In the genomic region with DNA sequence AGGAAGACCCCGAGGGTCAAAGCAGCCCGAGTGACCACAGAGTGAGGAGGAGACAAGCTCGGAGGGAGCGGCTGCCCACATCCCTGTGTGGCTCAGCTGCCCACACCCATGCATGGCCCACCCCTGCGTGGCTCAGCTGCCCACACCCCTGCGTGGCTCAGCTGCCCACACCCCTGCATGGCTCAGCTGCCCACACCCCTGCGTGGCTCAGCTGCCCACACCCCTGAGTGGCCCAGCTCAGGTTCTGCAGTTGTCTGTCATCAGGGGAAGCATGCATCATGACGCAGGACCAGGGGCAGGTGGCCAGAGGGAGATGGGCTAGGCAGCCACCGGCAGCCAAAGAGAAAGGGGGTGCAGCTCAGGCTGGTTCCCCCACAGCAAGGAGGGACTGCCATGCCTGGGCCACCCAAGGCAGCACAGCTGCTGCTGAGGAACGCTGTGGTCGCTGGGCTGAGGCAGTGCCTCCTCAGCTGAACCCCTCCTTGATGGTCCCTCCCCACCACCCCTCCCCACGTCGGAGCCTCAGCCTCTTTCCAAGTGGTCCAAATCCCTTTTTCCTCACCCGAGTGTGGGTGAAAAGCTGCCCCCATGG, we compare ENCODE assay signal across 23 cellular contexts. TPM values are rescaled to one million over a fixed set of nuclear protein-coding genes. Genes with fewer than 3 reads are reported as not detected.
"Had no signal": no experiment of that assay in that cellular context is flagged by ENCODE, and none has a peak within 500 bp of the region (broad histone marks: within the 10 kb centered on the region; RNA-seq: fewer than 3 reads in every experiment).

No MANE protein-coding gene starts in this region.

- FAIRE-seq: K562, RCC 7860 had no signal

- H3K4me2 ChIP-seq: KMS-11, SK-N-SH had no signal

- H3K27ac ChIP-seq: HL-60, KMS-11 had no signal

- H3K9ac ChIP-seq: KMS-11, SK-N-SH had no signal

- H3K4me3 ChIP-seq: K562 had no signal

- H3K27ac Mint-ChIP-seq: IgD-negative memory B cell had no signal

- H3K27me3 Mint-ChIP-seq: IgD-negative memory B cell had no signal

- H3K9me3 ChIP-seq: SK-N-SH had no signal

- ATAC-seq: K562 had no signal

- H3K4me1 Mint-ChIP-seq: IgD-negative memory B cell had no signal

- H3K4me3 Mint-ChIP-seq: IgD-negative memory B cell had no signal

- DNase-seq: Kasumi-1, MM.1S, NCI-H1092 treated with DMSO at 0.1 percent for 48 hours, NCI-H1436, NCI-H187, NCI-H2029, NCI-H2081 treated with DMSO at 0.1 percent for 48 hours, NCI-H2171, NCI-H226, NCI-H446, NCI-H510A, NCI-H524 treated with DMSO at 0.1 percent for 48 hours, NCI-H69, NCI-H774, Right ventricle myocardium superior, RPMI8226, SIG-M5, SK-N-SH had no signal

- H3K9me3 Mint-ChIP-seq: IgD-negative memory B cell had no signal

RNA-seq across cellular contexts. Expression of a gene that starts 33.9 kb away (rescaled TPM):
- total RNA-seq: K562 had no signal
- polyA plus RNA-seq: K562 had no signal

RNA-seq across cellular contexts. Expression of a gene that starts 45.8 kb away (rescaled TPM):
- polyA plus RNA-seq: IgD-negative memory B cell had no signal
